8 cellular contexts compared by ENCODE assay signal in the genomic region with DNA sequence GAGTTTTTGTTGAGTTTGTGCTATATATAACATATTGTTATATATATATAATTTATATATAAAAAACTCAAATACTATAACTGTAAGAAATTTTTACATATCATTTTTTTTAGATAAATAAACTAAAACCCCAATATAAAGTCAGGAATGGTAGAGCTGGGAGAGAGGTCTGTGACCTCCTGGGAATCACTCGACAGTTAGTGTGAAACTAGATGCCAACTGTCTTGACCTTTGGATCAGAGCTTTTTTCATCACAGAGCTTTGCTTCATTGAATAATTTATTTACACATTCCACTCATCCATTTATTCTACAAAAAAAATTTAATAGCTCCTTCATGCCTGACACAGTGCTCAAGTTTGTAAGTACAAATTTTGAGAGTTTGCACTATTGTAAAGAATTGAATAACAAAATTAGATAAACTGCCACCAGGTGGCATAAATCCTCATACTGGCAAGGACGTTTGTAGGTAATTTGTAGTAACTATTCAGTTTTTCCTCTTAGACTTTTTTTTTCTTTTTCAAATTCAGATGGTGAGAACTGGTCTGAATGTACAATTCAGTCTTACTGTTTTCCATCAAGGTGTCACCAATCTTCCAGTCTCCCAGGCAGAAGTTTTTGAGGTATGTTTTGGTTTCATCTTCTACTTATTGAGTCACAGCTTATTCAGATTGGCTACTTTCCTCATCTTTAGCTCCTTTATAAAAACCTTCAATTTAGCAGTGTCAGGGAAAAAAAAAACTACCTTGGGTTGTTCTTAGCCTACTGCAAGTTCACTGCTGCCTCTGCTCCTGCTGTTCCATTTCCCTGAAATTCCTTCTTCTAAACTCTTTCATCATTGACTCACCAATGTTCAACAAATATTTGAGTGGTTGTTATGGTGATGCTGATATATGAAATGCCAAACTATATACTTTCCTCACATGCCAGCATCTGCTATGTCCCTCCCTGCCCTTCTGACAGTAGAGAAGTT. TPM values are rescaled to one million over a fixed set of nuclear protein-coding genes. Genes with fewer than 3 reads are reported as not detected.
DNase-seq lines count a peak whose midpoint lies in the region; ATAC-seq and TF ChIP-seq lines count a peak whose summit lies in the region.

No MANE protein-coding gene starts in this region.

- CTCF ChIA-PET in GM10248 (lab: Yijun Ruan, JAX), result interaction anchor here (0.7 to 5.1 kb wide), 25 partner anchors 9 to 594 kb away, joined by 3 to 48 read pairs (median 3); no protein-coding TSS in a partner anchor

- H3K4me3 ChIP-seq in AG09309 (ENCODE audit: control insufficient read depth, low read depth, low read length) (no peak overlapping the region), coronary artery (no peak overlapping the region), mesenchymal stem cell (ENCODE audit: insufficient read depth in 1 of 2, low read depth in 1 of 2, low read length in 2 of 2) (no peak overlapping the region)

- H2AFZ ChIP-seq in mesenchymal stem cell (ENCODE audit: low read depth, low read length), result no peak overlapping the region

- no peak overlapping the region for H3K4me2 ChIP-seq in mesenchymal stem cell (ENCODE audit: low read length, poor library complexity, severe bottlenecking)

- 90% methylated on average over 1 of the region's 2 CpGs for WGBS in mesenchymal stem cell

- H3K4ac ChIP-seq in mesenchymal stem cell (ENCODE audit: low read depth in 1 of 2, low read length in 2 of 2), result no peak overlapping the region

- H3K9me3 ChIP-seq in mesenchymal stem cell (ENCODE audit: control insufficient read depth, low read length), result no peaks in the 10 kb centered on the region

- H2AK5ac ChIP-seq in mesenchymal stem cell (ENCODE audit: low read length, severe bottlenecking), result no peak overlapping the region

- H3K36me3 ChIP-seq in mesenchymal stem cell (ENCODE audit: control insufficient read depth in 1 of 2, insufficient read depth in 2 of 2, low read depth in 1 of 2, low read length in 2 of 2), result no peaks in the 10 kb centered on the region

- peak overlapping the region; percentile 81 for H3K9ac ChIP-seq in mesenchymal stem cell (ENCODE audit: low read length)

- H3K23ac ChIP-seq in mesenchymal stem cell (ENCODE audit: low read length in 2 of 2), result no peak overlapping the region

- DNase-seq in AG09309 (ENCODE audit: low read depth) (no peak), GM10248 (ENCODE audit: extremely low spot score) (no peak), NCI-H345 (lab: John Stamatoyannopoulos, UW) (peak; percentile 31), coronary artery (ENCODE audit: low spot score) (no peak), mesenchymal stem cell (peak; percentile 87)
- no peak for DNase-seq in stimulated activated naive CD4-positive, alpha-beta T cell treated with Interleukin-2 at 50 U/mL for 16 hours (lab: John Stamatoyannopoulos, UW)

- no peak overlapping the region for H2BK120ac ChIP-seq in mesenchymal stem cell (ENCODE audit: low read depth, low read length)

- H3K14ac ChIP-seq in mesenchymal stem cell (ENCODE audit: low read length in 2 of 2), result no peak overlapping the region

- H3K79me1 ChIP-seq in mesenchymal stem cell (replicated peaks; ENCODE audit: low read length, poor library complexity, severe bottlenecking), result no peaks in the 10 kb centered on the region

- TF ChIP-seq CTCF in AG09309 (IDR thresholded peaks at IDR 0.05; ENCODE audit: control insufficient read depth, insufficient read depth, low read depth, low read length, missing control alignments) (peak; percentile 46), GM10248 (IDR thresholded peaks at IDR 0.05; ENCODE audit: control extremely low read depth, extremely low read depth, low read depth, missing control alignments) (peak; percentile 31), coronary artery (IDR thresholded peaks at IDR 0.05) (peak; percentile 47)

- no peak for ATAC-seq in GM18858 (IDR thresholded peaks at IDR 0.05; ENCODE audit: unreplicated experiment)
- no peak for ATAC-seq in HG03135 (IDR thresholded peaks at IDR 0.05; ENCODE audit: unreplicated experiment)

- H4K8ac ChIP-seq in mesenchymal stem cell (ENCODE audit: low read length), result no peak overlapping the region

- H2BK12ac ChIP-seq in mesenchymal stem cell (ENCODE audit: low read length in 2 of 2), result no peak overlapping the region

- H3K18ac ChIP-seq in mesenchymal stem cell (ENCODE audit: low read depth in 1 of 2, low read length in 2 of 2), result no peak overlapping the region

- H3K27ac ChIP-seq in coronary artery (no peak overlapping the region), mesenchymal stem cell (ENCODE audit: low read length, poor library complexity, severe bottlenecking) (peak overlapping the region; percentile 41)

- H3K4me1 ChIP-seq in mesenchymal stem cell (ENCODE audit: control insufficient read depth, insufficient read depth, low read depth, low read length), result peaks cover 5% of the 10 kb centered on the region

- H4K91ac ChIP-seq in mesenchymal stem cell (ENCODE audit: low read length), result no peak overlapping the region

- H2BK5ac ChIP-seq in mesenchymal stem cell (ENCODE audit: low read depth, low read length, poor library complexity, severe bottlenecking), result no peak overlapping the region

- POLR2A ChIA-PET in GM10248 (lab: Yijun Ruan, JAX), result no interaction called here

- no peaks in the 10 kb centered on the region for H3K27me3 ChIP-seq in mesenchymal stem cell (ENCODE audit: control insufficient read depth in 1 of 2, insufficient read depth in 1 of 2, low read length in 2 of 2)

- H2BK15ac ChIP-seq in mesenchymal stem cell (ENCODE audit: low read depth, poor library complexity, severe bottlenecking), result no peak overlapping the region

RNA-seq across cellular contexts. Expression of a gene that starts 28.7 kb away (rescaled TPM):
- polyA plus RNA-seq in mesenchymal stem cell (2013, experiment 1 of 2), result 14.7 TPM
- 15.3 TPM for polyA plus RNA-seq in mesenchymal stem cell (2013, experiment 2 of 2)

RNA-seq across cellular contexts. Expression of a gene that starts 28.9 kb away (rescaled TPM):
- polyA plus RNA-seq in mesenchymal stem cell (2013, experiment 1 of 2), result 3.9 TPM
- 4.8 TPM for polyA plus RNA-seq in mesenchymal stem cell (2013, experiment 2 of 2)

Comparison
In these comparisons a context has a peak if more than half of its experiments do, and no peak if none do; other contexts are left out.
1. DNase-seq: peak in NCI-H345 (single experiment) and mesenchymal stem cell (single experiment); none in AG09309 (single experiment), GM10248 (single experiment), coronary artery (single experiment) and stimulated activated naive CD4-positive, alpha-beta T cell treated with Interleukin-2 at 50 U/mL for 16 hours (single experiment).
2. Peak in every context shown above with its lines, with median percentiles within 50 percentile points of each other: CTCF ChIP-seq.